Comparison of ENCODE assay signal across 25 cellular contexts in genomic region chr2:209965723-209966122, GRCh38.
"Had no signal": no experiment of that assay in that cellular context is flagged by ENCODE, and none has a peak within 500 bp of the region (broad histone marks: within the 10 kb centered on the region; RNA-seq: fewer than 3 reads in every experiment).

No MANE protein-coding gene starts in this region.

- H3K4me3 ChIP-seq: colonic mucosa, esophagus squamous epithelium, lung, neural progenitor cell, right atrium auricular region, smooth muscle cell, stomach, thyroid gland had no signal

- H3K27ac Mint-ChIP-seq: dendritic cell treated with granulocyte-macrophage colony-stimulating factor and Interleukin-4, amounts not matched to agents 40 ng/mL and 50 ng/mL, for 4 days; endodermal cell; naive thymus-derived CD4-positive, alpha-beta T cell; nephron; neural progenitor cell; progenitor cell of endocrine pancreas; type B pancreatic cell had no signal

- H3K4me3 Mint-ChIP-seq: dendritic cell treated with granulocyte-macrophage colony-stimulating factor and Interleukin-4, amounts not matched to agents 40 ng/mL and 50 ng/mL, for 4 days; endodermal cell; naive thymus-derived CD4-positive, alpha-beta T cell; nephron; neural progenitor cell; type B pancreatic cell had no signal

- DNase-seq: colonic mucosa; effector CD8-positive, alpha-beta T cell; endodermal cell; esophagus squamous epithelium; kidney; mesenchymal stem cell; midbrain; naive thymus-derived CD4-positive, alpha-beta T cell; stimulated activated CD4-positive, alpha-beta T cell treated with anti-CD3 and anti-CD28 coated beads, Interleukin-12 subunit alpha, Interleukin-12 subunit beta, amount 100 ng/mL, for 4 hours; stimulated activated CD4-positive, alpha-beta T cell treated with anti-CD3 and anti-CD28 coated beads, Interleukin-1b, Interleukin-23, amount 100 ng/mL, for 48 hours; stimulated activated CD4-positive, alpha-beta T cell treated with anti-CD3 and anti-CD28 coated beads, Interleukin-4, amount 100 ng/mL, for 1 hour; stimulated activated CD8-positive, alpha-beta memory T cell treated with anti-CD3 and anti-CD28 coated beads, Interleukin-4, amount 100 ng/mL, for 48 hours; stimulated activated naive CD4-positive, alpha-beta T cell; stomach; thyroid gland had no signal

- H3K4me1 Mint-ChIP-seq: naive thymus-derived CD4-positive, alpha-beta T cell had no signal

- ATAC-seq: left lobe of liver; naive thymus-derived CD4-positive, alpha-beta T cell; sciatic nerve had no signal

- H3K36me3 Mint-ChIP-seq: naive thymus-derived CD4-positive, alpha-beta T cell; type B pancreatic cell had no signal

- H3K27me3 Mint-ChIP-seq: dendritic cell treated with granulocyte-macrophage colony-stimulating factor and Interleukin-4, amounts not matched to agents 40 ng/mL and 50 ng/mL, for 4 days; progenitor cell of endocrine pancreas; type B pancreatic cell had no signal

- H3K9me3 Mint-ChIP-seq: dendritic cell treated with granulocyte-macrophage colony-stimulating factor and Interleukin-4, amounts not matched to agents 40 ng/mL and 50 ng/mL, for 4 days; endodermal cell; naive thymus-derived CD4-positive, alpha-beta T cell; nephron; type B pancreatic cell had no signal
